In genomic region chr5:42581845-42582244, GRCh38 we compare ENCODE assay signal across 28 cellular contexts.
DNase-seq lines count a peak whose midpoint lies in the region; ATAC-seq and TF ChIP-seq lines count a peak whose summit lies in the region.
"Had no signal": no experiment of that assay in that cellular context is flagged by ENCODE, and none has a peak within 500 bp of the region (broad histone marks: within the 10 kb centered on the region; RNA-seq: fewer than 3 reads in every experiment).

No MANE protein-coding gene starts in this region.

- no peak for TF ChIP-seq POLR2A in right lobe of liver (IDR thresholded peaks at IDR 0.05)
- no peak for TF ChIP-seq POLR2A in upper lobe of left lung (IDR thresholded peaks at IDR 0.05)

- H3K27me3 Mint-ChIP-seq in chondrocyte (ENCODE audit: low read depth): peaks cover 7% of the 10 kb centered on the region

- no CpG with 5 or more reads among the region's 7 CpGs for WGBS in right lobe of liver (ENCODE audit: insufficient coverage, low coverage, low lambda C conversion rate, missing lambda C conversion rate)
- WGBS in upper lobe of left lung, 2 donors: 89 to 100% methylated on average over 2 to 7 of the region's 7 CpGs

- H3K36me3 Mint-ChIP-seq in chondrocyte (ENCODE audit: low read depth): no peaks in the 10 kb centered on the region

- no peaks in the 10 kb centered on the region for H3K27me3 ChIP-seq in right lobe of liver
- no peaks in the 10 kb centered on the region for H3K27me3 ChIP-seq in upper lobe of left lung
- H3K27me3 ChIP-seq: BLaER1 had no signal

- no peak overlapping the region for H3K27ac Mint-ChIP-seq in chondrocyte (ENCODE audit: unreplicated experiment)
- H3K27ac Mint-ChIP-seq: CD4-positive, alpha-beta T cell; GM23338; HFFc6 had no signal

- no peak for TF ChIP-seq EP300 in upper lobe of left lung (IDR thresholded peaks at IDR 0.05)

- TF ChIP-seq CTCF in chondrocyte (IDR thresholded peaks at IDR 0.05) (no peak), right lobe of liver (IDR thresholded peaks at IDR 0.05) (no peak), upper lobe of left lung (IDR thresholded peaks at IDR 0.05) (no peak)

- H3K4me3 Mint-ChIP-seq in chondrocyte (ENCODE audit: unreplicated experiment): no peak overlapping the region
- H3K4me3 Mint-ChIP-seq: CD4-positive, alpha-beta T cell; GM23338; HFFc6 had no signal

- H3K36me3 ChIP-seq in right lobe of liver: no peaks in the 10 kb centered on the region
- H3K36me3 ChIP-seq in upper lobe of left lung: no peaks in the 10 kb centered on the region
- H3K36me3 ChIP-seq: BLaER1, HAP-1 had no signal

- H3K4me1 Mint-ChIP-seq in chondrocyte (ENCODE audit: low read depth): peaks cover 9% of the 10 kb centered on the region
- H3K4me1 Mint-ChIP-seq: GM23338 had no signal

- H3K4me3 ChIP-seq in right lobe of liver (no peak overlapping the region), upper lobe of left lung (no peak overlapping the region)
- H3K4me3 ChIP-seq: BLaER1, GM12878, GM23338, HAP-1, K562 had no signal

- no peaks in the 10 kb centered on the region for H3K9me3 Mint-ChIP-seq in chondrocyte (ENCODE audit: low read depth)
- H3K9me3 Mint-ChIP-seq: CD4-positive, alpha-beta T cell; HFFc6 had no signal

- DNase-seq in chondrocyte (ENCODE audit: low spot score): peak; percentile 61
- peak; percentile 71 to 87 (median 78) for DNase-seq in right lobe of liver
- no peak for DNase-seq in sciatic nerve (ENCODE audit: low spot score)
- peak in 1 of 2 donors; percentile 48 for DNase-seq in upper lobe of left lung
- DNase-seq in NOMO-1 (lab: John Stamatoyannopoulos, UW; ENCODE audit: unreplicated experiment in 2 of 2): no peak
- DNase-seq in NCI-H187 (lab: John Stamatoyannopoulos, UW): no peak
- no peak for DNase-seq in NCI-H1105 (lab: John Stamatoyannopoulos, UW)
- no peak for DNase-seq in DMS114 treated with DMSO at 0.1 percent for 48 hours (lab: John Stamatoyannopoulos, UW; ENCODE audit: unreplicated experiment)
- DNase-seq: CD4-positive, alpha-beta T cell; COR-L47; DMS79; EL; GDM1; HFFc6; Kasumi-1; NCI-H1092 treated with DMSO at 0.1 percent for 48 hours; NCI-H1436 treated with DMSO at 0.1 percent for 48 hours; NCI-H1930; NCI-H2107; NCI-H526 treated with DMSO at 0.1 percent for 48 hours; SHP77 had no signal

- H3K27ac ChIP-seq in right lobe of liver (peak overlapping the region in 2 of 3 donors; percentile 24 to 25), upper lobe of left lung (no peak overlapping the region)
- H3K27ac ChIP-seq: BLaER1, RWPE1 had no signal

- H3K4me1 ChIP-seq in right lobe of liver (peaks cover 0 to 41% (median 17%) of the 10 kb centered on the region in 4 donors), upper lobe of left lung (peaks cover 0 to 5% (median 0%) of the 10 kb centered on the region in 4 donors)
- H3K4me1 ChIP-seq: BLaER1, HAP-1 had no signal

- intact Hi-C loops in right lobe of liver (cut with DNase I) (no loop called here), sciatic nerve (cut with DNase I) (no loop called here)

- ATAC-seq in right lobe of liver (peak; percentile 63 to 81 (median 71)), sciatic nerve (peak; percentile 18), upper lobe of left lung (ENCODE audit: low FRiP score in 2 of 2) (peak; percentile 30 to 52)
- ATAC-seq: GM12878, GM23338, K562, Panc1 had no signal

- no peaks in the 10 kb centered on the region for H3K9me3 ChIP-seq in right lobe of liver
- H3K9me3 ChIP-seq in upper lobe of left lung: no peaks in the 10 kb centered on the region
- H3K9me3 ChIP-seq: HAP-1 had no signal

Comparison
In these comparisons a context has a peak if more than half of its experiments do, and no peak if none do; other contexts are left out.
1. DNase-seq: peak in chondrocyte (single experiment) and right lobe of liver (3 of 3); none in sciatic nerve (single experiment), NOMO-1 (0 of 2), NCI-H187 (0 of 2), NCI-H1105 (single experiment) and DMS114 treated with DMSO at 0.1 percent for 48 hours (single experiment).
2. ATAC-seq: peak in every context shown above with its lines; median percentile 71 in right lobe of liver; 41 in upper lobe of left lung; 18 in sciatic nerve.
3. H3K27ac ChIP-seq: peak in right lobe of liver (2 of 3); none in upper lobe of left lung (0 of 4).